Comparison of ENCODE assay signal across 9 cellular contexts in the genomic region with DNA sequence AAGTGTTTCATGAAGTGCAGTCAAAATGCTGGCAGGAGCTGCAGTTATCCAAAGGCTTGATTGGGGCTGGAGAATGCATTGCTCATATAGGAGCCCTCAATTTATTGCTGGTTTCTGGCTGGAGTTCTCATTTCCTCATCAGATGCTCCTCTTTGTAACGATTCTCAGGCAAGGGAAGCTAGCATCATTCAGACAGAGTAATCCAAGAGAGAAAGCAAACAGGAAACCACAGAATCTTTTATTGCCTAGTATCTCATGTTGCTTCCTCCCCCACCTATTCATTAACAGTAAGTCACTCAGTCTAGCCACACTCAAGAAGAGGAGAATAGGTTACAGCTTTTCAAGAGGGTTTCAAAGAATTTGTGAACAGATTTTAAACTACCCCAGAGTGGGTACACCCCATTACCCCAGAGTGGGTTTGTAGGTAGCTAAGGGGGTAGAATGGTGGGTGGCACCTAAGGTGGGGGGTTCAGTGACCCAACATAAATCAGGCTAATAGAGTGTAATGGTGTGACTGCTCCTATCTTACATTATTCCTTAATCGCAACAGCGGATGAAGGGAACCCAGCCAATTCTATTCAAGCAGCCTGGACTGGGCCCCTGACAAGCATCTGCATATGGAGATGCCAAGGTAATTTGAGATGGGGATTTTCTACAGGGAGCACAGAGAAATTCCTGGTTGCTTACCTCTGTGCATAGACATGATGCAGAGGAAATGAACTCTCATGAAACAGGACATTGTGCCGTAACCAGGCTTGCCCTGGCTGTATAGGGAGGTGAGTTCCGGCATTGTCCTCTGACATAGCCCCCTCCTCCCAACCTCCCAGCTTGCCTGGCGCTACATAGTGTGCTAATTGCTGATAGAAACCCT.
DNase-seq lines count a peak whose midpoint lies in the region; ATAC-seq, FAIRE-seq and TF ChIP-seq lines count a peak whose summit lies in the region.
"Had no signal": no experiment of that assay in that cellular context is flagged by ENCODE, and none has a peak within 500 bp of the region (broad histone marks: within the 10 kb centered on the region; RNA-seq: fewer than 3 reads in every experiment).

No MANE protein-coding gene starts in this region.

- BruUV-seq in HepG2 (replicated peaks; lab: Mats Ljungman, UMichigan) = no TSS peak

- TF ChIP-seq CTCF in MM.1S (IDR thresholded peaks at IDR 0.05; ENCODE audit: low read length) = no peak
- no peak for TF ChIP-seq CTCF in HepG2 (CRISPR knock-in tag; IDR thresholded peaks at IDR 0.05)

- H3K36me3 ChIP-seq in MM.1S (replicated peaks; ENCODE audit: insufficient read depth, low read length) (no peaks in the 10 kb centered on the region), HepG2 (replicated peaks in 1 of 2; ENCODE audit: control insufficient read depth in 1 of 2, insufficient read depth in 2 of 2, low read length in 2 of 2) (no peaks in the 10 kb centered on the region)

- TF ChIP-seq EP300 in HepG2 (IDR thresholded peaks at IDR 0.05; ENCODE audit: low read depth in 2 of 2, low read length in 2 of 2) (no peak), HepG2 (CRISPR knock-in tag; IDR thresholded peaks at IDR 0.05; ENCODE audit: borderline replicate concordance) (no peak)

- POLR2A ChIA-PET in HepG2 (lab: Yijun Ruan, JAX) = no interaction called here

- H3K4me1 ChIP-seq in MM.1S (ENCODE audit: low read length) (0 out of 2 replicates have a peak, but pooled peaks cover 5% of the 10 kb centered on the region), HepG2 (ENCODE audit: insufficient read depth, low read length) (no peaks in the 10 kb centered on the region)

- WGBS in HepG2 (ENCODE audit: low lambda C conversion rate) = 16% methylated on average over 6 of the region's 6 CpGs

- H3K27me3 ChIP-seq in MM.1S (replicated peaks; ENCODE audit: insufficient read depth, low read length) (no peaks in the 10 kb centered on the region), HepG2 (ENCODE audit: control insufficient read depth in 1 of 2, insufficient read depth in 2 of 2, low read length in 2 of 2) (no peaks in the 10 kb centered on the region; a peak in 1 of 5 replicates)

- H3K27ac ChIP-seq in MM.1S (ENCODE audit: low read length) = no peak overlapping the region
- H3K27ac ChIP-seq in HepG2 (ENCODE audit: extremely low read length, insufficient read depth, low read length) = no peak overlapping the region

- H3K79me2 ChIP-seq in MM.1S (ENCODE audit: low read length) = no peaks in the 10 kb centered on the region
- no peaks in the 10 kb centered on the region for H3K79me2 ChIP-seq in HepG2 (ENCODE audit: insufficient read depth, low read length)

- intact Hi-C loops in HepG2 (cut with micrococcal nuclease; ENCODE audit: unreplicated experiment) = no loop called here
- intact Hi-C loops in posterior cingulate gyrus (cut with DNase I) = no loop called here

- H3K9ac ChIP-seq in MM.1S (ENCODE audit: low read length) (no peak overlapping the region), HepG2 (ENCODE audit: insufficient read depth, low read depth, low read length) (no peak overlapping the region)

- no peak for ATAC-seq in HepG2
- no peak for ATAC-seq in HG03097 (IDR thresholded peaks at IDR 0.05; ENCODE audit: low FRiP score, unreplicated experiment)

- no peak for TF ChIP-seq RAD21 in HepG2 (CRISPR knock-in tag; IDR thresholded peaks at IDR 0.05)

- peak; percentile 84 for DNase-seq in DMS 273 (lab: John Stamatoyannopoulos, UW; ENCODE audit: unreplicated experiment)
- DNase-seq in MM.1S = peak; percentile 37
- peak; percentile 38 for DNase-seq in T1000 (lab: John Stamatoyannopoulos, UW)
- peak; percentile 60 for DNase-seq in islet precursor cell
- DNase-seq in HepG2 (ENCODE audit: low spot score) = no peak
- DNase-seq in activated CD8-positive, alpha-beta memory T cell treated with anti-CD3 and anti-CD28 coated beads, Interleukin-2, amount 50 U/mL, for 48 hours = no peak
- no peak for DNase-seq in posterior cingulate gyrus
- DNase-seq: NCI-H187 had no signal

- H4K20me1 ChIP-seq in MM.1S (ENCODE audit: insufficient read depth, low read length) = no peaks in the 10 kb centered on the region
- H4K20me1 ChIP-seq in HepG2 (ENCODE audit: insufficient read depth, low read length) = no peaks in the 10 kb centered on the region

- H3K9me2 ChIP-seq in MM.1S (replicated peaks; ENCODE audit: insufficient read depth, low read length) = no peaks in the 10 kb centered on the region

- in situ Hi-C loops in HepG2 (cut with HindIII; ENCODE audit: extremely low pct_ligation_motif_present, low pct_unique_long_range_greater_than_20kb) = no loop called here

- H2AFZ ChIP-seq in MM.1S (ENCODE audit: low read length) (no peak overlapping the region), HepG2 (ENCODE audit: low read length) (no peak overlapping the region)

- H3K4me3 ChIP-seq in MM.1S (ENCODE audit: low read length) (no peak overlapping the region), HepG2 (replicated peaks in 1 of 3; ENCODE audit: insufficient read depth in 1 of 3, low read depth in 2 of 3, low read length in 3 of 3) (no peak overlapping the region)

- no peak overlapping the region for H3K4me2 ChIP-seq in MM.1S (ENCODE audit: low read depth, low read length)
- no peak overlapping the region for H3K4me2 ChIP-seq in HepG2 (ENCODE audit: low read depth, low read length)

- TF ChIP-seq POLR2A in HepG2 (IDR thresholded peaks at IDR 0.05; ENCODE audit: insufficient read depth in 1 of 2, low read depth in 2 of 2, low read length in 2 of 2) = no peak

- no peaks in the 10 kb centered on the region for H3K9me3 ChIP-seq in MM.1S (replicated peaks; ENCODE audit: insufficient read depth, low read length)
- no peaks in the 10 kb centered on the region for H3K9me3 ChIP-seq in HepG2 (ENCODE audit: low read length)

- CTCF ChIA-PET in HepG2 (lab: Yijun Ruan, JAX; ENCODE audit: low intra/inter-chr PET ratio, low total read pairs) = no interaction called here

- no peaks in the 10 kb centered on the region for H3F3A ChIP-seq in MM.1S (ENCODE audit: insufficient read depth, low read length)

- FAIRE-seq in HepG2 (lab: Jason Lieb, UNC) = no peak

TF ChIP-seq in HepG2, 621 proteins besides CTCF, POLR2A, EP300 and RAD21 (continues in another document):
- TF ChIP-seq ISX (CRISPR knock-in tag; conservative IDR thresholded peaks at IDR 0.05) = no peak
- TF ChIP-seq MTA3 (CRISPR knock-in tag; IDR thresholded peaks at IDR 0.05) = no peak
- TF ChIP-seq ZNF513 (CRISPR knock-in tag; conservative IDR thresholded peaks at IDR 0.05) = no peak
- no peak for TF ChIP-seq ATM (IDR thresholded peaks at IDR 0.05; ENCODE audit: borderline replicate concordance)
- TF ChIP-seq KMT2A (CRISPR knock-in tag; IDR thresholded peaks at IDR 0.05) = no peak
- no peak for TF ChIP-seq ZNF646 (CRISPR knock-in tag; IDR thresholded peaks at IDR 0.05)
- TF ChIP-seq TCF7L2 (IDR thresholded peaks at IDR 0.05; ENCODE audit: low read depth, low read length) = no peak
- TF ChIP-seq REL (CRISPR knock-in tag; conservative IDR thresholded peaks at IDR 0.05) = no peak
- no peak for TF ChIP-seq ZC3H13 (CRISPR knock-in tag; IDR thresholded peaks at IDR 0.05)

Comparison
In these comparisons a context has a peak if more than half of its experiments do, and no peak if none do; other contexts are left out.
1. DNase-seq: peak in DMS 273 (single experiment), MM.1S (single experiment), T1000 (single experiment) and islet precursor cell (single experiment); none in HepG2 (single experiment), activated CD8-positive, alpha-beta memory T cell treated with anti-CD3 and anti-CD28 coated beads, Interleukin-2, amount 50 U/mL, for 48 hours (single experiment) and posterior cingulate gyrus (0 of 10).